ENCODE assay signal across 8 cellular contexts in genomic region chr17:3845361-3845753, GRCh38. TPM values are rescaled to one million over a fixed set of nuclear protein-coding genes. Genes with fewer than 3 reads are reported as not detected.
DNase-seq lines count a peak whose midpoint lies in the region; ATAC-seq and TF ChIP-seq lines count a peak whose summit lies in the region.

No MANE protein-coding gene starts in this region.

- H3K36me3 Mint-ChIP-seq in osteocyte (ENCODE audit: unreplicated experiment): peaks cover 17% of the 10 kb centered on the region

- H3K4me1 ChIP-seq in BE2C (no peaks in the 10 kb centered on the region), vagina (peaks cover 23% of the 10 kb centered on the region)

- no peak for TF ChIP-seq POLR2A in vagina (IDR thresholded peaks at IDR 0.05)

- DNase-seq in BE2C (no peak), LoVo (ENCODE audit: low spot score) (peak; percentile 7), activated T-cell treated with anti-CD3 and anti-CD28 coated beads for 24 hours (ENCODE audit: low read depth) (peak; percentile 26), foreskin fibroblast (peak in 1 of 2 donors; percentile 49), osteocyte (ENCODE audit: extremely low spot score, unreplicated experiment) (no peak), vagina (ENCODE audit: extremely low spot score in 2 of 2) (no peak), NCI-H1694 (lab: John Stamatoyannopoulos, UW) (no peak)

- no peaks in the 10 kb centered on the region for H3K27me3 ChIP-seq in BE2C
- H3K27me3 ChIP-seq in vagina: no peaks in the 10 kb centered on the region

- peaks cover 2% of the 10 kb centered on the region for H3K27me3 Mint-ChIP-seq in osteocyte (ENCODE audit: unreplicated experiment)

- H3K9me3 ChIP-seq in BE2C: no peaks in the 10 kb centered on the region
- H3K9me3 ChIP-seq in vagina: no peaks in the 10 kb centered on the region

- peaks cover 21% of the 10 kb centered on the region for H3K4me1 Mint-ChIP-seq in osteocyte (ENCODE audit: unreplicated experiment)

- no peak for TF ChIP-seq CTCF in BE2C (IDR thresholded peaks at IDR 0.05; ENCODE audit: low read depth, low read length)
- no peak for TF ChIP-seq CTCF in foreskin fibroblast (IDR thresholded peaks at IDR 0.05; ENCODE audit: low read depth, low read length)
- TF ChIP-seq CTCF in osteocyte (IDR thresholded peaks at IDR 0.05): no peak
- no peak for TF ChIP-seq CTCF in vagina (IDR thresholded peaks at IDR 0.05)

- no peaks in the 10 kb centered on the region; the same call in 1 of the 2 replicates for H3K36me3 ChIP-seq in BE2C
- peaks cover 0 to 24% of the 10 kb centered on the region in 2 donors for H3K36me3 ChIP-seq in vagina

- H3K4me3 Mint-ChIP-seq in osteocyte (ENCODE audit: unreplicated experiment): peak overlapping the region; percentile 92

- intact Hi-C loops in vagina (cut with DNase I): no loop called here

- H3K9me3 Mint-ChIP-seq in osteocyte (ENCODE audit: unreplicated experiment): no peaks in the 10 kb centered on the region

- peak overlapping the region; percentile 90 for H3K27ac Mint-ChIP-seq in osteocyte (ENCODE audit: unreplicated experiment)

- peak overlapping the region; percentile 75 for H3K4me3 ChIP-seq in BE2C (ENCODE audit: low read depth, low read length)
- peak overlapping the region; percentile 72 to 82 for H3K4me3 ChIP-seq in foreskin fibroblast (ENCODE audit: low read depth in 1 of 2, low read length in 2 of 2)
- peak overlapping the region; percentile 89 to 95 for H3K4me3 ChIP-seq in vagina

- peak overlapping the region; percentile 87 for H3K27ac ChIP-seq in vagina

- peak; percentile 11 for ATAC-seq in GM21381 (IDR thresholded peaks at IDR 0.05; ENCODE audit: unreplicated experiment)

RNA-seq across cellular contexts. Expression of gene NCBP3, which starts 0.7 kb away (rescaled TPM):
- 13.3 TPM for polyA plus RNA-seq in BE2C (2012; ENCODE audit: insufficient read depth, insufficient read length, low read depth)
- total RNA-seq in osteocyte: 44.4 and 45.8 TPM in 2 replicates
- total RNA-seq in vagina: 20.6 TPM

RNA-seq across cellular contexts. Expression of gene ITGAE, which starts 44.4 kb away (rescaled TPM):
- 26.4 TPM for polyA plus RNA-seq in BE2C (2012; ENCODE audit: insufficient read depth, insufficient read length, low read depth)
- 24.5 and 25.3 TPM in 2 replicates for total RNA-seq in osteocyte
- total RNA-seq in vagina: 30.9 TPM

RNA-seq across cellular contexts. Expression of gene CAMKK1, which starts 47.5 kb away (rescaled TPM):
- 11.6 TPM for polyA plus RNA-seq in BE2C (2012; ENCODE audit: insufficient read depth, insufficient read length, low read depth)
- total RNA-seq in osteocyte (1.3 and 1.8 TPM in 2 replicates), vagina (12.0 TPM)

Comparison
In these comparisons a context has a peak if more than half of its experiments do, and no peak if none do; other contexts are left out.
1. DNase-seq: peak in LoVo (single experiment) and activated T-cell treated with anti-CD3 and anti-CD28 coated beads for 24 hours (single experiment); none in BE2C (single experiment), osteocyte (single experiment), vagina (0 of 2) and NCI-H1694 (single experiment).
2. Peak in every context shown above with its lines, with median percentiles within 50 percentile points of each other: H3K4me3 ChIP-seq.